8 cellular contexts compared by ENCODE assay signal in the genomic region with DNA sequence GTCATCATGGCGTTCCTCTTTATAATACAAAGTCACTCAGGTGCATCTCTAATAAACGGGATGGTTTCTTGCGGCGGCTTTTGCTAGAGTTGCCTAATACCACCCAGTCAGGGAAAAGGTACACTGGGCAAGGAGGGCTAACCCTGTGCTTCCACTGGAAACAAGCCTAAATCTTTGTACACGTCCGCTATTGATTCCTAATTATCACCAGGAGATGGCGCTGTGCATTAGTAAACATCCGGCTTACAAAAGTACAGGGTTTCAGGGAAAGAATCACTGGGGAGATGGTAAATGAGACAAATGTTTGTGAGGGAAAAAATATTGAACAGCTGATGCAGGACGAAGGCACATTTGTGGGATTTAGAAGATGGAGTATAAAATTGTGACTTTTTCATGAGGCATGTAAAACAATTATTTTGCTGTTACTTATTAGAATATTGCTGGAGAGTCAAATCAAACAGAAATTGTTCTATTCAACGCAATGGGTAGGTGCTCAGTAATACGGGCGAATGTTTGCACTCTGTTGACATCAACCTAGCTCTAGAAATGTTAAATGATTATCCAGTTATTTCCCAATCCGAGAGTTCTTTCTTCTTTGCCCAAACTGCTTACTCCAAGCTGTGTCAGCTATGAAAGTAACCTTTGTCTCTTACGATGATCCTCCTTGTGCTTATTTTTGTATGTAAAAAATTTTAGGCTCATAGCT. TPM values are rescaled to one million over a fixed set of nuclear protein-coding genes. Genes with fewer than 3 reads are reported as not detected.
DNase-seq lines count a peak whose midpoint lies in the region; ATAC-seq and TF ChIP-seq lines count a peak whose summit lies in the region.

No MANE protein-coding gene starts in this region.

- peak; percentile 74 for DNase-seq in DMS53 (lab: John Stamatoyannopoulos, UW)
- DNase-seq in HS-5 (ENCODE audit: low read depth): peak; percentile 69
- peak; percentile 56 for DNase-seq in Panc1 (ENCODE audit: low read depth, low spot score)
- peak; percentile 57 for DNase-seq in endothelial cell (ENCODE audit: low spot score)
- DNase-seq in neuronal stem cell (ENCODE audit: low spot score): peak; percentile 73
- DNase-seq in activated gamma-delta T cell treated with Interleukin-2 at 50 U/mL for 16 hours: no peak
- DNase-seq in activated T-cell treated with anti-CD3 and anti-CD28 coated beads for 4 hours: no peak

- no peak overlapping the region for H3K4me3 Mint-ChIP-seq in endothelial cell (ENCODE audit: unreplicated experiment)

- no peaks in the 10 kb centered on the region for H3K36me3 ChIP-seq in Panc1 (ENCODE audit: control insufficient read depth, insufficient read depth, low read length)
- no peaks in the 10 kb centered on the region for H3K36me3 ChIP-seq in neuronal stem cell (replicated peaks in 1 of 2; ENCODE audit: control insufficient read depth in 2 of 2, insufficient read depth in 2 of 2, low read length in 2 of 2)

- intact Hi-C loops in Panc1 (cut with micrococcal nuclease; ENCODE audit: unreplicated experiment): loop anchor here (1.0 kb wide), 2 partner anchors 236 to 239 kb away; no protein-coding TSS in a partner anchor

- H3K18ac ChIP-seq in neuronal stem cell (ENCODE audit: low read length): no peak overlapping the region

- H2AK5ac ChIP-seq in neuronal stem cell (ENCODE audit: low read depth, low read length): no peak overlapping the region

- no peak overlapping the region for H3K27ac Mint-ChIP-seq in endothelial cell (ENCODE audit: unreplicated experiment)

- CTCF ChIA-PET in Panc1 (lab: Charles Lee): interaction anchor here (1.3 kb wide), 1 partner anchor 62 kb away, joined by 3 read pairs; no protein-coding TSS in a partner anchor

- no peak overlapping the region for H2BK120ac ChIP-seq in neuronal stem cell (ENCODE audit: low read depth, low read length)

- no peak overlapping the region for H3K9ac ChIP-seq in neuronal stem cell (ENCODE audit: low read depth, low read length, poor library complexity)

- no peak overlapping the region for H4K8ac ChIP-seq in neuronal stem cell (ENCODE audit: low read depth, low read length)

- H3K4me3 ChIP-seq in Panc1 (ENCODE audit: low read depth in 2 of 2, low read length in 2 of 2): peak overlapping the region; percentile 23 to 36
- no peak overlapping the region for H3K4me3 ChIP-seq in neuronal stem cell (ENCODE audit: low read length in 2 of 2)

- no peaks in the 10 kb centered on the region for H3K79me1 ChIP-seq in neuronal stem cell (ENCODE audit: low read depth, low read length)

- BruUV-seq in Panc1 (replicated peaks; lab: Mats Ljungman, UMichigan): no TSS peak

- no peak overlapping the region for H3K27ac ChIP-seq in Panc1 (ENCODE audit: low read length)
- H3K27ac ChIP-seq in neuronal stem cell (replicated peaks; ENCODE audit: low read length): no peak overlapping the region

- H3K9me3 ChIP-seq in Panc1 (ENCODE audit: control insufficient read depth, insufficient read depth, low read depth, low read length) (no peaks in the 10 kb centered on the region), neuronal stem cell (replicated peaks in 1 of 2; ENCODE audit: control insufficient read depth in 2 of 2, insufficient read depth in 1 of 2, low read depth in 1 of 2, low read length in 2 of 2) (no peaks in the 10 kb centered on the region)

- no peak overlapping the region for H3K4ac ChIP-seq in neuronal stem cell (ENCODE audit: low read length)

- H2AFZ ChIP-seq in neuronal stem cell (ENCODE audit: low read length): no peak overlapping the region

- POLR2A ChIA-PET in Panc1 (lab: Charles Lee): no interaction called here

- no CpG with 5 or more reads among the region's 14 CpGs for WGBS in neuronal stem cell (ENCODE audit: extremely low coverage in 2 of 2, insufficient read length in 2 of 2, insufficient replicate concordance in 1 of 2), 2 donors

- H3K4me1 Mint-ChIP-seq in endothelial cell (ENCODE audit: unreplicated experiment): no peaks in the 10 kb centered on the region

- ATAC-seq in GM19467 (IDR thresholded peaks at IDR 0.05; ENCODE audit: unreplicated experiment): peak; percentile 75
- peak; percentile 89 for ATAC-seq in Panc1

- H3K9me3 Mint-ChIP-seq in endothelial cell (ENCODE audit: unreplicated experiment): no peaks in the 10 kb centered on the region

- H3K27me3 ChIP-seq in Panc1 (ENCODE audit: control insufficient read depth, insufficient read depth, low read length) (no peaks in the 10 kb centered on the region), neuronal stem cell (ENCODE audit: control insufficient read depth in 3 of 3, insufficient read depth in 3 of 3, low read depth in 1 of 3, low read length in 3 of 3) (peaks cover 0 to 3% (median 0%) of the 10 kb centered on the region in 3 experiments)

- no peak overlapping the region for H4K91ac ChIP-seq in neuronal stem cell (ENCODE audit: low read depth, low read length, poor library complexity)

- in situ Hi-C loops in Panc1 (cut with HindIII; ENCODE audit: low pct_unique_long_range_greater_than_20kb, low sequenced_read_pairs): no loop called here

- no peak overlapping the region for H2BK12ac ChIP-seq in neuronal stem cell (ENCODE audit: low read length)

- no peak overlapping the region for H3K23ac ChIP-seq in neuronal stem cell (ENCODE audit: low read depth, low read length, poor library complexity)

- no peaks in the 10 kb centered on the region for H3K36me3 Mint-ChIP-seq in endothelial cell (ENCODE audit: low read depth, unreplicated experiment)

- H3K27me3 Mint-ChIP-seq in endothelial cell (ENCODE audit: unreplicated experiment): peaks cover 1% of the 10 kb centered on the region

- H3K14ac ChIP-seq in neuronal stem cell (ENCODE audit: low read length): no peak overlapping the region

- H2BK5ac ChIP-seq in neuronal stem cell (ENCODE audit: low read length): no peak overlapping the region

- no peak overlapping the region for H2BK15ac ChIP-seq in neuronal stem cell (ENCODE audit: low read length)

- no peak overlapping the region for H3K4me2 ChIP-seq in neuronal stem cell (ENCODE audit: insufficient read depth, low read length, poor library complexity, severe bottlenecking)

- H3K4me1 ChIP-seq in Panc1 (ENCODE audit: control insufficient read depth, insufficient read depth, low read length) (peaks cover 4% of the 10 kb centered on the region; the same call in 1 of the 2 replicates), neuronal stem cell (ENCODE audit: control insufficient read depth in 2 of 2, insufficient read depth in 1 of 2, low read depth in 1 of 2, low read length in 2 of 2) (peaks cover 0 to 2% of the 10 kb centered on the region in 2 donors)

- TF ChIP-seq CTCF in Panc1 (IDR thresholded peaks at IDR 0.05) (peak; percentile 86), endothelial cell (IDR thresholded peaks at IDR 0.05; ENCODE audit: unreplicated experiment) (peak; percentile 79)

RNA-seq across cellular contexts. Expression of gene GMNC, which starts 50.6 kb away (rescaled TPM):
- not detected for total RNA-seq in Panc1 (2021; ENCODE audit: unreplicated experiment)
- not detected for polyA plus RNA-seq in Panc1 (2012; ENCODE audit: insufficient read length)
- total RNA-seq in endothelial cell (ENCODE audit: unreplicated experiment): not detected
- not detected for polyA plus RNA-seq in neuronal stem cell (2013, experiment 1 of 2)
- polyA plus RNA-seq in neuronal stem cell (2013, experiment 2 of 2): not detected

Comparison
In these comparisons a context has a peak if more than half of its experiments do, and no peak if none do; other contexts are left out.
1. DNase-seq: peak in DMS53 (single experiment), HS-5 (single experiment), Panc1 (single experiment), endothelial cell (single experiment) and neuronal stem cell (single experiment); none in activated gamma-delta T cell treated with Interleukin-2 at 50 U/mL for 16 hours (single experiment) and activated T-cell treated with anti-CD3 and anti-CD28 coated beads for 4 hours (single experiment).
2. H3K4me3 ChIP-seq: peak in Panc1 (2 of 2); none in neuronal stem cell (0 of 2).